In genomic region chr2:37333256-37333655, GRCh38 we compare ENCODE assay signal across 18 cellular contexts. TPM values are rescaled to one million over a fixed set of nuclear protein-coding genes. Genes with fewer than 3 reads are reported as not detected.
DNase-seq lines count a peak whose midpoint lies in the region; TF ChIP-seq lines count a peak whose summit lies in the region.
"Had no signal": no experiment of that assay in that cellular context is flagged by ENCODE, and none has a peak within 500 bp of the region (broad histone marks: within the 10 kb centered on the region; RNA-seq: fewer than 3 reads in every experiment).

No MANE protein-coding gene starts in this region.

- peak; percentile 62 for DNase-seq in LHCN-M2 (ENCODE audit: low read depth)
- peak; percentile 39 to 83 for DNase-seq in SJCRH30
- DNase-seq in myocyte (ENCODE audit: low read depth), result peak; percentile 46
- no peak for DNase-seq in cerebellar nuclear complex (lab: John Stamatoyannopoulos, UW)
- no peak for DNase-seq in NK-92 treated with Interleukin-12 subunit alpha and Interleukin-12 subunit beta, amount 100 ng/mL, for 24 hours (lab: John Stamatoyannopoulos, UW)
- DNase-seq in NCI-H1694 treated with DMSO at 0.1 percent for 48 hours (lab: John Stamatoyannopoulos, UW), result no peak
- DNase-seq: CD4-positive, alpha-beta memory T cell; DMS153; DMS79; GF-D8; GOT3; H7; HFFc6 had no signal

- peak overlapping the region; percentile 13; the same call in 1 of the 2 replicates for H3K4me3 ChIP-seq in DOHH2 (ENCODE audit: low read length)
- H3K4me3 ChIP-seq in SJCRH30, result no peak overlapping the region
- H3K4me3 ChIP-seq: A549, BLaER1 had no signal

- no peaks in the 10 kb centered on the region for H4K20me1 ChIP-seq in DOHH2 (ENCODE audit: control insufficient read depth, insufficient read depth, low read depth, low read length)
- H4K20me1 ChIP-seq: BLaER1 had no signal

- H3K4me2 ChIP-seq in DOHH2 (ENCODE audit: low read length), result peak overlapping the region; percentile 48
- H3K4me2 ChIP-seq: A549, BLaER1 had no signal

- H3K36me3 ChIP-seq in DOHH2 (ENCODE audit: control insufficient read depth, low read length), result no peaks in the 10 kb centered on the region
- H3K36me3 ChIP-seq in SJCRH30, result no peaks in the 10 kb centered on the region
- H3K36me3 ChIP-seq: BLaER1 had no signal

- H3K27ac ChIP-seq in DOHH2 (ENCODE audit: low read depth, low read length) (no peak overlapping the region), SJCRH30 (peak overlapping the region; percentile 43)
- H3K27ac ChIP-seq: 22Rv1, A549, BLaER1, HL-60 had no signal

- no peak for TF ChIP-seq CTCF in DOHH2 (IDR thresholded peaks at IDR 0.05; ENCODE audit: low read depth, low read length, poor library complexity, severe bottlenecking)

- H3K9me2 ChIP-seq in DOHH2 (replicated peaks; ENCODE audit: control insufficient read depth, low read length), result no peaks in the 10 kb centered on the region

- H3K79me2 ChIP-seq in DOHH2 (ENCODE audit: control insufficient read depth, low read length), result no peaks in the 10 kb centered on the region

- 0 out of 2 replicates have a peak, but pooled peaks cover 6% of the 10 kb centered on the region for H3F3A ChIP-seq in DOHH2 (ENCODE audit: control insufficient read depth, insufficient read depth)

- no peaks in the 10 kb centered on the region for H3K27me3 ChIP-seq in DOHH2 (ENCODE audit: control insufficient read depth, low read length)
- no peaks in the 10 kb centered on the region for H3K27me3 ChIP-seq in SJCRH30

- H3K9me3 ChIP-seq in DOHH2 (ENCODE audit: control insufficient read depth, insufficient read depth, low read length) (no peaks in the 10 kb centered on the region), SJCRH30 (replicated peaks) (no peaks in the 10 kb centered on the region)
- H3K9me3 ChIP-seq: A549, BLaER1 had no signal

- H3K4me1 ChIP-seq in DOHH2 (ENCODE audit: control insufficient read depth, low read length), result peaks cover 56% of the 10 kb centered on the region
- peaks cover 14% of the 10 kb centered on the region for H3K4me1 ChIP-seq in SJCRH30
- H3K4me1 ChIP-seq: A549, BLaER1 had no signal

RNA-seq across cellular contexts. Expression of gene PRKD3, which starts 8.6 kb away (rescaled TPM):
- 39.5 and 45.9 TPM in 2 replicates for total RNA-seq in LHCN-M2 (2014; rRNA removed)
- polyA plus RNA-seq in LHCN-M2 (2012), result 10.8 TPM
- 70.4 and 85.1 TPM in 2 replicates for total RNA-seq in SJCRH30 (2014; rRNA removed; shearing (Covaris generic))
- total RNA-seq in myocyte, result 19.6 and 24.2 TPM in 2 replicates
- polyA plus RNA-seq in myocyte (2012), result 11.9 TPM

RNA-seq across cellular contexts. Expression of gene QPCT, which starts 11.2 kb away (rescaled TPM):
- total RNA-seq in LHCN-M2 (2014; rRNA removed) (0.13 and 0.57 TPM in 2 replicates), myocyte (0.24 TPM in 1 of 2 replicates, not detected in the other)
- polyA plus RNA-seq in LHCN-M2 (2012), result 0.26 TPM
- 3.1 and 3.2 TPM in 2 replicates for total RNA-seq in SJCRH30 (2014; rRNA removed; shearing (Covaris generic))
- 0.14 TPM for polyA plus RNA-seq in myocyte (2012)

Comparison
In these comparisons a context has a peak if more than half of its experiments do, and no peak if none do; other contexts are left out.
1. DNase-seq: peak in LHCN-M2 (single experiment), SJCRH30 (2 of 2) and myocyte (single experiment); none in cerebellar nuclear complex (0 of 2), NK-92 treated with Interleukin-12 subunit alpha and Interleukin-12 subunit beta, amount 100 ng/mL, for 24 hours (single experiment) and NCI-H1694 treated with DMSO at 0.1 percent for 48 hours (single experiment).